In genomic region chr2:222257645-222258044, GRCh38 we compare ENCODE assay signal across 1 cellular context.
TF ChIP-seq lines count a peak whose summit lies in the region.

No MANE protein-coding gene starts in this region.

TF ChIP-seq in H1, 55 proteins besides CTCF, POLR2A, EP300 and RAD21:
- TF ChIP-seq CEBPB (IDR thresholded peaks at IDR 0.05; ENCODE audit: low read depth, low read length) = no peak
- TF ChIP-seq KDM5A (IDR thresholded peaks at IDR 0.05; ENCODE audit: low read length) = no peak
- TF ChIP-seq, protein P1, sequence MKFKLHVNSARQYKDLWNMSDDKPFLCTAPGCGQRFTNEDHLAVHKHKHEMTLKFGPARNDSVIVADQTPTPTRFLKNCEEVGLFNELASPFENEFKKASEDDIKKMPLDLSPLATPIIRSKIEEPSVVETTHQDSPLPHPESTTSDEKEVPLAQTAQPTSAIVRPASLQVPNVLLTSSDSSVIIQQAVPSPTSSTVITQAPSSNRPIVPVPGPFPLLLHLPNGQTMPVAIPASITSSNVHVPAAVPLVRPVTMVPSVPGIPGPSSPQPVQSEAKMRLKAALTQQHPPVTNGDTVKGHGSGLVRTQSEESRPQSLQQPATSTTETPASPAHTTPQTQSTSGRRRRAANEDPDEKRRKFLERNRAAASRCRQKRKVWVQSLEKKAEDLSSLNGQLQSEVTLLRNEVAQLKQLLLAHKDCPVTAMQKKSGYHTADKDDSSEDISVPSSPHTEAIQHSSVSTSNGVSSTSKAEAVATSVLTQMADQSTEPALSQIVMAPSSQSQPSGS (IDR thresholded peaks at IDR 0.05; ENCODE audit: low read length) = no peak
TF ChIP-seq in H1: peak in this region for 0.
